In the genomic region with DNA sequence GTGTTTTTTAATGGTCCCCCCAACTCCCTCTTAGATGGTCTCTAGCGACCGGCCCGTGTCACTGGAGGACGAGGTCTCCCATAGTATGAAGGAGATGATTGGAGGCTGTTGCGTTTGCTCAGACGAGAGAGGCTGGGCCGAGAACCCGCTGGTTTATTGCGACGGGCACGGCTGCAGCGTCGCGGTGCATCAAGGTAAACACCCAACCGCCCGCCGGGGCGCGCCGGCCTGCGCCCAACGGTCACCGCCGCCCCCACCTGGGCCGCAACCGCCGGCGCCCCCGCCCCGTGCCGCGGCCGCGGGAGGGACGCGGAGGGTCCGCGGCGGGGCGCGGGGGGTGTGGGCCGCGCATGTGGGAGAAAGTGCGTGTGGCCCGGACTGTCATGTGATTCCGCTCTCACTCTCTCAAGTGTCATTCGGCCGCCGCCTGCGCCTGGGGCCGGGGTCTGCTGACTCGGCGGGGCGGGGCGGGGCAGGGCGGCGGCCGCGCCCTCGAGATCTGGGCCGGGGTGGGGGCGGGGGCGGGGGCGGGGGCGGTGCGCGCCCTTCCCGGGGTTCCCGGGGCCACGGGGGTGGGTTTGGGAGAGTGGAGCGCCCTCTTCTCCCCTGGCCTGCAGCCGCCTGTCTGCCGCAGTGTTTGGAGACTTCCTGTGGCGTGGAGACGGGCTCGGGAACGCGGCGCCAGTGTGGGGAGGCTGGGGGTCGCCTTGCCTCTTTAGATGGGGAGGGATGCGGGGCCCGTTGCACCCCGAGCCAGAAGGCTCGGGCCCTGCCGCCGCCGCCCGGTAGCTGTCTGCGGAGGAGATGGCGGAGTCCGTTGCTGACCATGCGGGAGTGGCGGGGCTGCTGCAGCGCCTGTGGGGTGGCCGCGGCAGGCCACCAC, we compare ENCODE assay signal across 1 cellular context.
TF ChIP-seq lines count a peak whose summit lies in the region.

No MANE protein-coding gene starts in this region.

TF ChIP-seq in HepG2, 621 proteins besides CTCF, POLR2A, EP300 and RAD21 (continued from another document and continues in another):
- TF ChIP-seq ZFAT (CRISPR knock-in tag; conservative IDR thresholded peaks at IDR 0.05) (no peak), ZNF207 (IDR thresholded peaks at IDR 0.05; ENCODE audit: borderline replicate concordance) (no peak), PITX1 (CRISPR knock-in tag; IDR thresholded peaks at IDR 0.05) (no peak), NCOA5 (CRISPR knock-in tag; IDR thresholded peaks at IDR 0.05) (no peak), ZNF609 (CRISPR knock-in tag; IDR thresholded peaks at IDR 0.05; ENCODE audit: borderline replicate concordance) (no peak), ELF1 (CRISPR knock-in tag; IDR thresholded peaks at IDR 0.05) (0 out of 2 replicates have a peak, but pooled peaks have one; percentile 17), MXD3 (CRISPR knock-in tag; IDR thresholded peaks at IDR 0.05) (0 out of 2 replicates have a peak, but pooled peaks have one; percentile 61), HNRNPK (IDR thresholded peaks at IDR 0.05; ENCODE audit: low read depth, low read length, poor library complexity, severe bottlenecking) (peak; percentile 71), RARA (CRISPR knock-in tag; IDR thresholded peaks at IDR 0.05) (peak; percentile 1; the same call in 1 of the 2 replicates), ZNF709 (CRISPR knock-in tag; IDR thresholded peaks at IDR 0.05) (0 out of 2 replicates have a peak, but pooled peaks have one; percentile 43), NFAT5 (CRISPR knock-in tag; IDR thresholded peaks at IDR 0.05) (no peak), HOXA5 (CRISPR knock-in tag; IDR thresholded peaks at IDR 0.05) (0 out of 2 replicates have a peak, but pooled peaks have one; percentile 26), GATAD2A (CRISPR knock-in tag; IDR thresholded peaks at IDR 0.05) (peak; percentile 6; the same call in 1 of the 2 replicates), RNF2 (conservative IDR thresholded peaks at IDR 0.05; ENCODE audit: low read depth) (no peak), LBX2 (CRISPR knock-in tag; IDR thresholded peaks at IDR 0.05; ENCODE audit: borderline replicate concordance) (no peak), ASH2L (IDR thresholded peaks at IDR 0.05; ENCODE audit: insufficient read length, low read depth, low read length) (peak; percentile 76), TBX3 (IDR thresholded peaks at IDR 0.05; ENCODE audit: borderline replicate concordance) (no peak), SIX4 (CRISPR knock-in tag; IDR thresholded peaks at IDR 0.05) (no peak), ELF3 (CRISPR knock-in tag; IDR thresholded peaks at IDR 0.05) (0 out of 2 replicates have a peak, but pooled peaks have one; percentile 7), ZNF660 (CRISPR knock-in tag; IDR thresholded peaks at IDR 0.05; ENCODE audit: borderline replicate concordance, low read depth) (no peak), CCAR2 (optimal IDR thresholded peaks at IDR 0.05; ENCODE audit: low read depth, low read length) (no peak), MEIS1 (CRISPR knock-in tag; IDR thresholded peaks at IDR 0.05; ENCODE audit: borderline replicate concordance) (0 out of 2 replicates have a peak, but pooled peaks have one; percentile 28), ZNF883 (CRISPR knock-in tag; IDR thresholded peaks at IDR 0.05; ENCODE audit: not compliant biosample characterization) (peak; percentile 30), CREB3 (CRISPR knock-in tag; IDR thresholded peaks at IDR 0.05) (no peak), BHLHE40 (IDR thresholded peaks at IDR 0.05; ENCODE audit: low read length) (no peak), ZHX2 (IDR thresholded peaks at IDR 0.05; ENCODE audit: low read depth) (no peak), ZHX2 (CRISPR knock-in tag; IDR thresholded peaks at IDR 0.05; ENCODE audit: borderline replicate concordance) (no peak), ZBTB7A (CRISPR knock-in tag; IDR thresholded peaks at IDR 0.05) (no peak)
- TF ChIP-seq, protein P1, sequence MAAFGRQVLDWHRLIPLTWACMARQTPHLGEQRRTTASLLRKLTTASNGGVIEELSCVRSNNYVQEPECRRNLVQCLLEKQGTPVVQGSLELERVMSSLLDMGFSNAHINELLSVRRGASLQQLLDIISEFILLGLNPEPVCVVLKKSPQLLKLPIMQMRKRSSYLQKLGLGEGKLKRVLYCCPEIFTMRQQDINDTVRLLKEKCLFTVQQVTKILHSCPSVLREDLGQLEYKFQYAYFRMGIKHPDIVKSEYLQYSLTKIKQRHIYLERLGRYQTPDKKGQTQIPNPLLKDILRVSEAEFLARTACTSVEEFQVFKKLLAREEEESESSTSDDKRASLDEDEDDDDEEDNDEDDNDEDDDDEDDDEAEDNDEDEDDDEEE (CRISPR knock-in tag; IDR thresholded peaks at IDR 0.05), result 0 out of 2 replicates have a peak, but pooled peaks have one; percentile 23
